In the genomic region with DNA sequence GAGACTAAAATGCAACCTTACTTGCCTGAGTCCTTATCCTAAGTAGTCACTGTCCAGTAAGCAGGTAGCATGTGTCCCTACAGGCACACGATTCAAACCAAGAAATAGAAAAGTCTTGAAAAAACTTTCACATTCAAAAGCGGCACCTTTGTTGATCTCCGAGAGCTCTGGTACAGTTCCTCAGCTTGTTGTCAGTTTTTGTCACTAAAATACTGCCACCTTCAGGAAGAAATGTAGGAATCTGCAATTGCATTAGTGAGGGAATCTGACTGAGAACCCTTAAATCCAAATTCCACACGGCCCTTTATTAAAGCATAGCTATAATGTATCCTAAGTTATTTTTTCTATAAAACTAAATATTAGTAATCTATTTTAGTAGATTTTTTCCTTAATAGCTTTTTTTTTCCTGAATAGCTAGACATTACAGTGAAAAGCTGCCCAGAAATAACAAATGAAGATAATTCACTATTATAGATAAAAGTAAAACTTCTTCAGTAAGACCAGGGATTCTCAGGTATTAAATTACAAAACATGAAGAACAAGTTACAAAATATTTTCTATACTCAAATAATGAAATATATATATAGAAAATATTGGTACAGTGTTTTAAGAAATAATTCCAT, we compare ENCODE assay signal across 8 cellular contexts. TPM values are rescaled to one million over a fixed set of nuclear protein-coding genes. Genes with fewer than 3 reads are reported as not detected.
DNase-seq lines count a peak whose midpoint lies in the region; ATAC-seq, FAIRE-seq and TF ChIP-seq lines count a peak whose summit lies in the region.

No MANE protein-coding gene starts in this region.

- DNase-seq in activated T-cell treated with anti-CD3 and anti-CD28 coated beads, Interleukin-2, amount 50 U/mL, for 4 hours = no peak
- DNase-seq in activated T-cell treated with anti-CD3 and anti-CD28 coated beads for 4 hours (no peak), HuH-7.5 (ENCODE audit: low spot score) (peak; percentile 35), RCC 7860 (ENCODE audit: low spot score) (peak; percentile 53), coronary artery (ENCODE audit: low spot score) (no peak), lung (ENCODE audit: low spot score) (no peak), uterus (no peak)

- peak; percentile 89 for FAIRE-seq in RCC 7860 (lab: Jason Lieb, UNC)

- H3K4me3 ChIP-seq in coronary artery (peak overlapping the region; percentile 57), lung (no peak overlapping the region), uterus (no peak overlapping the region)

- H3K27me3 Mint-ChIP-seq in activated T-cell treated with anti-CD3 and anti-CD28 coated beads, Interleukin-2, amount 50 U/mL, for 4 hours (ENCODE audit: low read depth) = peaks cover 6% of the 10 kb centered on the region

- H3K27me3 ChIP-seq in lung (ENCODE audit: control insufficient read depth, insufficient read depth) (no peaks in the 10 kb centered on the region), uterus (no peaks in the 10 kb centered on the region)

- no peaks in the 10 kb centered on the region for H3K9me3 Mint-ChIP-seq in activated T-cell treated with anti-CD3 and anti-CD28 coated beads, Interleukin-2, amount 50 U/mL, for 4 hours

- H3K4me3 Mint-ChIP-seq in activated T-cell treated with anti-CD3 and anti-CD28 coated beads, Interleukin-2, amount 50 U/mL, for 4 hours = peak overlapping the region; percentile 47

- H3K36me3 Mint-ChIP-seq in activated T-cell treated with anti-CD3 and anti-CD28 coated beads, Interleukin-2, amount 50 U/mL, for 4 hours (ENCODE audit: insufficient read depth) = no peaks in the 10 kb centered on the region

- 0 to 2% methylated on average over 4 of the region's 4 CpGs for WGBS in lung, 2 donors

- H3K4me1 ChIP-seq in lung (ENCODE audit: control insufficient read depth in 2 of 2, insufficient read depth in 2 of 2, low read length in 2 of 2) (no peaks in the 10 kb centered on the region), uterus (no peaks in the 10 kb centered on the region)

- intact Hi-C loops in uterus (cut with DNase I; ENCODE audit: low total_unique reads) = no loop called here

- TF ChIP-seq POLR2A in uterus (IDR thresholded peaks at IDR 0.05) = no peak

- H3K9me3 ChIP-seq in lung (ENCODE audit: control insufficient read depth in 2 of 2, insufficient read depth in 1 of 2, low read length in 1 of 2) = no peaks in the 10 kb centered on the region
- no peaks in the 10 kb centered on the region for H3K9me3 ChIP-seq in uterus

- peaks cover 3% of the 10 kb centered on the region for H3K4me1 Mint-ChIP-seq in activated T-cell treated with anti-CD3 and anti-CD28 coated beads, Interleukin-2, amount 50 U/mL, for 4 hours (ENCODE audit: low read depth)

- H3K27ac ChIP-seq in coronary artery (peak overlapping the region in 1 of 2 donors; percentile 17), lung (ENCODE audit: low read depth in 1 of 2, low read length in 1 of 2) (no peak overlapping the region), uterus (no peak overlapping the region)

- peak; percentile 55 for TF ChIP-seq CTCF in coronary artery (IDR thresholded peaks at IDR 0.05)
- TF ChIP-seq CTCF in lung (IDR thresholded peaks at IDR 0.05; ENCODE audit: control extremely low read depth, extremely low read depth) = peak; percentile 37
- TF ChIP-seq CTCF in uterus (IDR thresholded peaks at IDR 0.05) = peak; percentile 69 to 75 (median 72)

- peak; percentile 55 to 71 for ATAC-seq in activated T-cell treated with anti-CD3 and anti-CD28 coated beads, Interleukin-2, amount 50 U/mL, for 4 hours
- ATAC-seq in GM21619 (IDR thresholded peaks at IDR 0.05; ENCODE audit: unreplicated experiment) (peak; percentile 78), lung (ENCODE audit: insufficient read depth, low FRiP score) (peak; percentile 82)

- H3K36me3 ChIP-seq in lung (ENCODE audit: control insufficient read depth in 2 of 2, insufficient read depth in 2 of 2, low read length in 2 of 2) = no peaks in the 10 kb centered on the region
- H3K36me3 ChIP-seq in uterus = no peaks in the 10 kb centered on the region

RNA-seq across cellular contexts. Expression of a gene that starts 44.0 kb away (rescaled TPM):
- not detected for total RNA-seq in activated T-cell treated with anti-CD3 and anti-CD28 coated beads, Interleukin-2, amount 50 U/mL, for 4 hours
- total RNA-seq in lung (not detected), uterus (not detected)
- not detected for polyA plus RNA-seq in lung

Comparison
In these comparisons a context has a peak if more than half of its experiments do, and no peak if none do; other contexts are left out.
1. DNase-seq: peak in HuH-7.5 (single experiment) and RCC 7860 (single experiment); none in activated T-cell treated with anti-CD3 and anti-CD28 coated beads, Interleukin-2, amount 50 U/mL, for 4 hours (single experiment), activated T-cell treated with anti-CD3 and anti-CD28 coated beads for 4 hours (single experiment), coronary artery (single experiment), lung (single experiment) and uterus (0 of 2).
2. Peak in every context shown above with its lines, with median percentiles within 50 percentile points of each other: ATAC-seq and CTCF ChIP-seq.